In the genomic region with DNA sequence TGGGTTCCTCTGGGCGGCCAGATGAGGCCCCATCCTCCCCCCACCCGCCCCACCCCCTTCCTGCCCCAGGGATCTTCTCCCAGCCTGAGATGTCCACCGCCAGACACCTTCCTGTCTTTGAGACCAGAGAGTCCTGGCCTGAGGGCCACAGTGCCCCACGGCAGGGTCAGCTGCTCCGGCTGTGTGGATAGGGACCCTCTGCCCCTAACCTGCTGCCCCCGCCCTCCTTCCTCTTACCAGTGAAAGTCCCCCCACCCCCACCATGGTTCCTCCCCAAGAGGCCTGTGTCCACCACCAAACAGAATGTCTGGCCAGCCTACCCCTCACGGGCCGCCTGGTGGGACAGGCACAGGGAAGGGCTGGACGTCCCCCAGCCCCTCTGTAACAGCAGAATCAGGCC, we compare ENCODE assay signal across 1 cellular context.
TF ChIP-seq lines count a peak whose summit lies in the region.

No MANE protein-coding gene starts in this region.

TF ChIP-seq in GM23338, 12 proteins besides CTCF, POLR2A, EP300 and RAD21 (continued from another document):
- TF ChIP-seq, protein P1, sequence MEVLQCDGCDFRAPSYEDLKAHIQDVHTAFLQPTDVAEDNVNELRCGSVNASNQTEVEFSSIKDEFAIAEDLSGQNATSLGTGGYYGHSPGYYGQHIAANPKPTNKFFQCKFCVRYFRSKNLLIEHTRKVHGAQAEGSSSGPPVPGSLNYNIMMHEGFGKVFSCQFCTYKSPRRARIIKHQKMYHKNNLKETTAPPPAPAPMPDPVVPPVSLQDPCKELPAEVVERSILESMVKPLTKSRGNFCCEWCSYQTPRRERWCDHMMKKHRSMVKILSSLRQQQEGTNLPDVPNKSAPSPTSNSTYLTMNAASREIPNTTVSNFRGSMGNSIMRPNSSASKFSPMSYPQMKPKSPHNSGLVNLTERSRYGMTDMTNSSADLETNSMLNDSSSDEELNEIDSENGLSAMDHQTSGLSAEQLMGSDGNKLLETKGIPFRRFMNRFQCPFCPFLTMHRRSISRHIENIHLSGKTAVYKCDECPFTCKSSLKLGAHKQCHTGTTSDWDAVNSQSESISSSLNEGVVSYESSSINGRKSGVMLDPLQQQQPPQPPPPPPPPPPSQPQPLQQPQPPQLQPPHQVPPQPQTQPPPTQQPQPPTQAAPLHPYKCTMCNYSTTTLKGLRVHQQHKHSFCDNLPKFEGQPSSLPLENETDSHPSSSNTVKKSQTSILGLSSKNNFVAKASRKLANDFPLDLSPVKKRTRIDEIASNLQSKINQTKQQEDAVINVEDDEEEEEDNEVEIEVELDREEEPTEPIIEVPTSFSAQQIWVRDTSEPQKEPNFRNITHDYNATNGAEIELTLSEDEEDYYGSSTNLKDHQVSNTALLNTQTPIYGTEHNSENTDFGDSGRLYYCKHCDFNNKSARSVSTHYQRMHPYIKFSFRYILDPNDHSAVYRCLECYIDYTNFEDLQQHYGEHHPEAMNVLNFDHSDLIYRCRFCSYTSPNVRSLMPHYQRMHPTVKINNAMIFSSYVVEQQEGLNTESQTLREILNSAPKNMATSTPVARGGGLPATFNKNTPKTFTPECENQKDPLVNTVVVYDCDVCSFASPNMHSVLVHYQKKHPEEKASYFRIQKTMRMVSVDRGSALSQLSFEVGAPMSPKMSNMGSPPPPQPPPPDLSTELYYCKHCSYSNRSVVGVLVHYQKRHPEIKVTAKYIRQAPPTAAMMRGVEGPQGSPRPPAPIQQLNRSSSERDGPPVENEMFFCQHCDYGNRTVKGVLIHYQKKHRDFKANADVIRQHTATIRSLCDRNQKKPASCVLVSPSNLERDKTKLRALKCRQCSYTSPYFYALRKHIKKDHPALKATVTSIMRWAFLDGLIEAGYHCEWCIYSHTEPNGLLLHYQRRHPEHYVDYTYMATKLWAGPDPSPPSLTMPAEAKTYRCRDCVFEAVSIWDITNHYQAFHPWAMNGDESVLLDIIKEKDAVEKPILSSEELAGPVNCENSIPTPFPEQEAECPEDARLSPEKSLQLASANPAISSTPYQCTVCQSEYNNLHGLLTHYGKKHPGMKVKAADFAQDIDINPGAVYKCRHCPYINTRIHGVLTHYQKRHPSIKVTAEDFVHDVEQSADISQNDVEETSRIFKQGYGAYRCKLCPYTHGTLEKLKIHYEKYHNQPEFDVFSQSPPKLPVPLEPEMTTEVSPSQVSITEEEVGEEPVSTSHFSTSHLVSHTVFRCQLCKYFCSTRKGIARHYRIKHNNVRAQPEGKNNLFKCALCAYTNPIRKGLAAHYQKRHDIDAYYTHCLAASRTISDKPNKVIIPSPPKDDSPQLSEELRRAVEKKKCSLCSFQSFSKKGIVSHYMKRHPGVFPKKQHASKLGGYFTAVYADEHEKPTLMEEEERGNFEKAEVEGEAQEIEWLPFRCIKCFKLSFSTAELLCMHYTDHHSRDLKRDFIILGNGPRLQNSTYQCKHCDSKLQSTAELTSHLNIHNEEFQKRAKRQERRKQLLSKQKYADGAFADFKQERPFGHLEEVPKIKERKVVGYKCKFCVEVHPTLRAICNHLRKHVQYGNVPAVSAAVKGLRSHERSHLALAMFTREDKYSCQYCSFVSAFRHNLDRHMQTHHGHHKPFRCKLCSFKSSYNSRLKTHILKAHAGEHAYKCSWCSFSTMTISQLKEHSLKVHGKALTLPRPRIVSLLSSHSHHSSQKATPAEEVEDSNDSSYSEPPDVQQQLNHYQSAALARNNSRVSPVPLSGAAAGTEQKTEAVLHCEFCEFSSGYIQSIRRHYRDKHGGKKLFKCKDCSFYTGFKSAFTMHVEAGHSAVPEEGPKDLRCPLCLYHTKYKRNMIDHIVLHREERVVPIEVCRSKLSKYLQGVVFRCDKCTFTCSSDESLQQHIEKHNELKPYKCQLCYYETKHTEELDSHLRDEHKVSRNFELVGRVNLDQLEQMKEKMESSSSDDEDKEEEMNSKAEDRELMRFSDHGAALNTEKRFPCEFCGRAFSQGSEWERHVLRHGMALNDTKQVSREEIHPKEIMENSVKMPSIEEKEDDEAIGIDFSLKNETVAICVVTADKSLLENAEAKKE (CRISPR knock-in tag; IDR thresholded peaks at IDR 0.05), result no peak
- TF ChIP-seq, protein P2, sequence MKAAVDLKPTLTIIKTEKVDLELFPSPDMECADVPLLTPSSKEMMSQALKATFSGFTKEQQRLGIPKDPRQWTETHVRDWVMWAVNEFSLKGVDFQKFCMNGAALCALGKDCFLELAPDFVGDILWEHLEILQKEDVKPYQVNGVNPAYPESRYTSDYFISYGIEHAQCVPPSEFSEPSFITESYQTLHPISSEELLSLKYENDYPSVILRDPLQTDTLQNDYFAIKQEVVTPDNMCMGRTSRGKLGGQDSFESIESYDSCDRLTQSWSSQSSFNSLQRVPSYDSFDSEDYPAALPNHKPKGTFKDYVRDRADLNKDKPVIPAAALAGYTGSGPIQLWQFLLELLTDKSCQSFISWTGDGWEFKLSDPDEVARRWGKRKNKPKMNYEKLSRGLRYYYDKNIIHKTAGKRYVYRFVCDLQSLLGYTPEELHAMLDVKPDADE (IDR thresholded peaks at IDR 0.05), result no peak
